In the genomic region with DNA sequence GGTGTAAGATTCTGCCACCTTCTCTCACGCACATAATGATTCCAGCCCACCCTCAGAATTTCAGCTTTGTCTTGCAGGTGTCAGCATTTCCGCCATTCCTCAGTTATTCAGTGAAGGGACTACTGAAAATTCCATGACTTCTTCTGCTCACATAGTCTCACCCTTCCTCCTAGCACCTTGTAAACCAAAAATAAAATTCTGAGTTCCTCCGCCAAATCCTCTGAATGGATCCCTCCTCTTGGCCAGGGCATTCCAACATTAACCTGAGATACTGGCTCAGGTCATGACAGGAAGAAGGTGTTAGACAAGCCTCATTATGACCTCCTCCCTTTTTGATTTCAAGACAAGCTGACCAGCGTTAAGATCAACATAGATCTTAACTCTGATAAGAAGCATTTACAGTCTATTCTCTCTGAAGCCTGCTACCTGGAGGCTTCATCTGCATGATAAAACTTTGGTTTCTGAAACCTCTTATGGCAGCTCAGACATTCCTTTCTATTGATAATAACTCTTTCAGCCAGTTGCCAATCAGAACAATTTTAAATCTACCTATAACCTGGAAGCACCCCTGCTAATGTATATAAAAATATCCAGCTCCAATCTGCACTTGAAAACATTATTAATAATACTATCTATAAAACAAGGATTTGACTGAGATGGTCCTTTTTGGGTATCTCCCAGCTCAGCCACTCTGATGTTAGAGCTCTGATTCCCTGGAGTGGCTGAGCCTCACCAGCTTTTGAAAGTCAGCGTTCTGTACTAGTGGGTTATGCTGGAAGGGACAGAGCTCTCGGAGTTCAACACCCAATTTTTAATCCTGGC, we compare ENCODE assay signal across 22 cellular contexts.
A peak's percentile ranks its signal among the peaks of the same experiment; 100 is the strongest.
DNase-seq lines count a peak whose midpoint lies in the region; ATAC-seq and TF ChIP-seq lines count a peak whose summit lies in the region.
"Had no signal": no experiment of that assay in that cellular context is flagged by ENCODE, and none has a peak within 500 bp of the region (broad histone marks: within the 10 kb centered on the region; RNA-seq: fewer than 3 reads in every experiment).

No MANE protein-coding gene starts in this region.

- H3K9me3 ChIP-seq in Caco-2: no peaks in the 10 kb centered on the region
- no peaks in the 10 kb centered on the region for H3K9me3 ChIP-seq in HEK293 (ENCODE audit: control insufficient read depth, insufficient read depth, low read depth, low read length)
- no peaks in the 10 kb centered on the region for H3K9me3 ChIP-seq in right lobe of liver
- H3K9me3 ChIP-seq: Peyer's patch had no signal

- no peaks in the 10 kb centered on the region for H3K36me3 Mint-ChIP-seq in Caco-2 (ENCODE audit: insufficient read depth, unreplicated experiment)
- no peaks in the 10 kb centered on the region for H3K36me3 Mint-ChIP-seq in activated CD4-positive, alpha-beta T cell treated with anti-CD3 and anti-CD28 coated beads, Interleukin-2, amount 10 ng/mL, durations not matched to agents 24 days and 14 days (ENCODE audit: low read depth)
- H3K36me3 Mint-ChIP-seq: CD4-positive, CD25-positive, alpha-beta regulatory T cell; IgD-negative memory B cell had no signal

- no peaks in the 10 kb centered on the region for H3K36me3 ChIP-seq in Caco-2 (ENCODE audit: control insufficient read depth, insufficient read depth, low read length)
- no peaks in the 10 kb centered on the region for H3K36me3 ChIP-seq in HEK293 (ENCODE audit: control insufficient read depth in 2 of 2, insufficient read depth in 1 of 2, low read length in 2 of 2)
- no peaks in the 10 kb centered on the region for H3K36me3 ChIP-seq in right lobe of liver
- H3K36me3 ChIP-seq: Peyer's patch had no signal

- intact Hi-C loops in Caco-2 (cut with micrococcal nuclease; ENCODE audit: unreplicated experiment) (no loop called here), right lobe of liver (cut with DNase I) (no loop called here)
- intact Hi-C loops in activated CD4-positive, alpha-beta T cell treated with anti-CD3 and anti-CD28 coated beads, Interleukin-2, amount 10 ng/mL, durations not matched to agents 24 days and 14 days (cut with micrococcal nuclease): no loop called here

- no peak for ATAC-seq in right lobe of liver
- ATAC-seq in HG03280 (IDR thresholded peaks at IDR 0.05; ENCODE audit: unreplicated experiment): no peak
- ATAC-seq: GM12878 had no signal

- in situ Hi-C loops in GM13977 (cut with MboI; ENCODE audit: low pct_unique_long_range_greater_than_20kb, low sequenced_read_pairs, unreplicated experiment): no loop called here

- H3K27ac Mint-ChIP-seq in Caco-2 (ENCODE audit: unreplicated experiment): peak overlapping the region; percentile 24
- no peak overlapping the region for H3K27ac Mint-ChIP-seq in activated CD4-positive, alpha-beta T cell treated with anti-CD3 and anti-CD28 coated beads, Interleukin-2, amount 10 ng/mL, durations not matched to agents 24 days and 14 days
- H3K27ac Mint-ChIP-seq: CD4-positive, CD25-positive, alpha-beta regulatory T cell had no signal

- CTCF ChIA-PET in Caco-2 (lab: Charles Lee): no interaction called here
- CTCF ChIA-PET in HEK293 (lab: Yijun Ruan, JAX): interaction anchor here (1.6 kb wide), 1 partner anchor 346 kb away, joined by 5 read pairs; no protein-coding TSS in a partner anchor

- POLR2A ChIA-PET in Caco-2 (lab: Charles Lee) (no interaction called here), HEK293 (lab: Yijun Ruan, JAX) (no interaction called here)

- peaks cover 12% of the 10 kb centered on the region for H3K4me1 ChIP-seq in Caco-2
- no peaks in the 10 kb centered on the region for H3K4me1 ChIP-seq in HEK293 (ENCODE audit: control insufficient read depth, insufficient read depth, low read length)
- no peaks in the 10 kb centered on the region for H3K4me1 ChIP-seq in right lobe of liver
- H3K4me1 ChIP-seq: Peyer's patch had no signal

- H3K27ac ChIP-seq in HEK293 (ENCODE audit: extremely low read depth, low read depth, low read length) (no peak overlapping the region), VCaP (peak overlapping the region; percentile 25), right lobe of liver (no peak overlapping the region)
- H3K27ac ChIP-seq: KMS-11, Peyer's patch, SK-N-MC had no signal

- TF ChIP-seq POLR2A in right lobe of liver (IDR thresholded peaks at IDR 0.05): no peak

- no TSS peak for BruUV-seq in Caco-2 (replicated peaks; lab: Mats Ljungman, UMichigan)

- H3K4me3 ChIP-seq in Caco-2 (ENCODE audit: low read depth, low read length) (no peak overlapping the region), HEK293 (ENCODE audit: low read depth, low read length) (no peak overlapping the region), right lobe of liver (no peak overlapping the region)
- H3K4me3 ChIP-seq: GM12878, Peyer's patch, SK-N-MC had no signal

- DNase-seq in Caco-2: no peak
- peak; percentile 14 for DNase-seq in iPS DF 4.7 (ENCODE audit: extremely low read depth, low spot score)
- DNase-seq in right lobe of liver: no peak
- no peak for DNase-seq in activated CD4-positive, alpha-beta T cell treated with anti-CD3 and anti-CD28 coated beads, Interleukin-2, amount 10 ng/mL, durations not matched to agents 24 days and 14 days
- DNase-seq in GM13977 (ENCODE audit: low spot score): no peak
- DNase-seq: CD4-positive, CD25-positive, alpha-beta regulatory T cell; MM.1S; NCI-H1417; NCI-H1694; NCI-H2029 treated with DMSO at 0.1 percent for 48 hours; NCI-H2227 treated with DMSO at 0.1 percent for 48 hours; NCI-H526 treated with DMSO at 0.1 percent for 48 hours; OCI-M1; Peyer's patch; SIG-M5 had no signal

- no peaks in the 10 kb centered on the region for H3K9me3 Mint-ChIP-seq in Caco-2 (ENCODE audit: unreplicated experiment)
- H3K9me3 Mint-ChIP-seq in activated CD4-positive, alpha-beta T cell treated with anti-CD3 and anti-CD28 coated beads, Interleukin-2, amount 10 ng/mL, durations not matched to agents 24 days and 14 days: no peaks in the 10 kb centered on the region
- H3K9me3 Mint-ChIP-seq: IgD-negative memory B cell had no signal

- H3K4me1 Mint-ChIP-seq in Caco-2 (ENCODE audit: low read depth, unreplicated experiment): peaks cover 8% of the 10 kb centered on the region
- H3K4me1 Mint-ChIP-seq in activated CD4-positive, alpha-beta T cell treated with anti-CD3 and anti-CD28 coated beads, Interleukin-2, amount 10 ng/mL, durations not matched to agents 24 days and 14 days: no peaks in the 10 kb centered on the region
- H3K4me1 Mint-ChIP-seq: CD4-positive, CD25-positive, alpha-beta regulatory T cell had no signal

- 49% methylated on average over 6 of the region's 6 CpGs for WGBS in right lobe of liver (ENCODE audit: insufficient coverage, low coverage, low lambda C conversion rate, missing lambda C conversion rate)

- peaks cover 8% of the 10 kb centered on the region for H3K27me3 Mint-ChIP-seq in Caco-2 (ENCODE audit: insufficient read depth, unreplicated experiment)
- no peaks in the 10 kb centered on the region for H3K27me3 Mint-ChIP-seq in activated CD4-positive, alpha-beta T cell treated with anti-CD3 and anti-CD28 coated beads, Interleukin-2, amount 10 ng/mL, durations not matched to agents 24 days and 14 days
- H3K27me3 Mint-ChIP-seq: CD4-positive, CD25-positive, alpha-beta regulatory T cell; IgD-negative memory B cell had no signal

- no peaks in the 10 kb centered on the region for H3K27me3 ChIP-seq in Caco-2 (replicated peaks; ENCODE audit: control insufficient read depth, insufficient read depth, low read length)
- no peaks in the 10 kb centered on the region for H3K27me3 ChIP-seq in right lobe of liver
- H3K27me3 ChIP-seq: Peyer's patch had no signal

- TF ChIP-seq CTCF in Caco-2 (IDR thresholded peaks at IDR 0.05; ENCODE audit: insufficient read depth in 1 of 2, low read depth in 1 of 2, low read length in 1 of 2, severe bottlenecking in 1 of 2, unreplicated experiment in 1 of 2): no peak
- TF ChIP-seq CTCF in HEK293 (tag by site-specific recombination; IDR thresholded peaks at IDR 0.05): no peak
- no peak for TF ChIP-seq CTCF in VCaP (conservative IDR thresholded peaks at IDR 0.05)
- TF ChIP-seq CTCF in right lobe of liver (IDR thresholded peaks at IDR 0.05): no peak
- TF ChIP-seq CTCF in GM13977 (IDR thresholded peaks at IDR 0.05; ENCODE audit: extremely low read depth, insufficient read depth, missing control alignments): no peak

- no peak overlapping the region for H3K4me3 Mint-ChIP-seq in Caco-2 (ENCODE audit: unreplicated experiment)
- no peak overlapping the region for H3K4me3 Mint-ChIP-seq in activated CD4-positive, alpha-beta T cell treated with anti-CD3 and anti-CD28 coated beads, Interleukin-2, amount 10 ng/mL, durations not matched to agents 24 days and 14 days
- H3K4me3 Mint-ChIP-seq: CD4-positive, CD25-positive, alpha-beta regulatory T cell; IgD-negative memory B cell had no signal

TF ChIP-seq in HEK293, 187 proteins besides CTCF, POLR2A, EP300 and RAD21:
- TF ChIP-seq ZBTB21 (tag by site-specific recombination; IDR thresholded peaks at IDR 0.05): no peak
- TF ChIP-seq, protein P1, sequence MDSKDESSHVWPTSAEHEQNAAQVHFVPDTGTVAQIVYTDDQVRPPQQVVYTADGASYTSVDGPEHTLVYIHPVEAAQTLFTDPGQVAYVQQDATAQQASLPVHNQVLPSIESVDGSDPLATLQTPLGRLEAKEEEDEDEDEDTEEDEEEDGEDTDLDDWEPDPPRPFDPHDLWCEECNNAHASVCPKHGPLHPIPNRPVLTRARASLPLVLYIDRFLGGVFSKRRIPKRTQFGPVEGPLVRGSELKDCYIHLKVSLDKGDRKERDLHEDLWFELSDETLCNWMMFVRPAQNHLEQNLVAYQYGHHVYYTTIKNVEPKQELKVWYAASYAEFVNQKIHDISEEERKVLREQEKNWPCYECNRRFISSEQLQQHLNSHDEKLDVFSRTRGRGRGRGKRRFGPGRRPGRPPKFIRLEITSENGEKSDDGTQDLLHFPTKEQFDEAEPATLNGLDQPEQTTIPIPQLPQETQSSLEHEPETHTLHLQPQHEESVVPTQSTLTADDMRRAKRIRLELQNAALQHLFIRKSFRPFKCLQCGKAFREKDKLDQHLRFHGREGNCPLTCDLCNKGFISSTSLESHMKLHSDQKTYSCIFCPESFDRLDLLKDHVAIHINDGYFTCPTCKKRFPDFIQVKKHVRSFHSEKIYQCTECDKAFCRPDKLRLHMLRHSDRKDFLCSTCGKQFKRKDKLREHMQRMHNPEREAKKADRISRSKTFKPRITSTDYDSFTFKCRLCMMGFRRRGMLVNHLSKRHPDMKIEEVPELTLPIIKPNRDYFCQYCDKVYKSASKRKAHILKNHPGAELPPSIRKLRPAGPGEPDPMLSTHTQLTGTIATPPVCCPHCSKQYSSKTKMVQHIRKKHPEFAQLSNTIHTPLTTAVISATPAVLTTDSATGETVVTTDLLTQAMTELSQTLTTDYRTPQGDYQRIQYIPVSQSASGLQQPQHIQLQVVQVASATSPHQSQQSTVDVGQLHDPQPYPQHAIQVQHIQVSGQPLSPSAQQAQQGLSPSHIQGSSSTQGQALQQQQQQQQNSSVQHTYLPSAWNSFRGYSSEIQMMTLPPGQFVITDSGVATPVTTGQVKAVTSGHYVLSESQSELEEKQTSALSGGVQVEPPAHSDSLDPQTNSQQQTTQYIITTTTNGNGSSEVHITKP (tag by site-specific recombination; IDR thresholded peaks at IDR 0.05): 0 out of 2 replicates have a peak, but pooled peaks have one; percentile 12
